Comparison of ENCODE assay signal across 20 cellular contexts in the genomic region with DNA sequence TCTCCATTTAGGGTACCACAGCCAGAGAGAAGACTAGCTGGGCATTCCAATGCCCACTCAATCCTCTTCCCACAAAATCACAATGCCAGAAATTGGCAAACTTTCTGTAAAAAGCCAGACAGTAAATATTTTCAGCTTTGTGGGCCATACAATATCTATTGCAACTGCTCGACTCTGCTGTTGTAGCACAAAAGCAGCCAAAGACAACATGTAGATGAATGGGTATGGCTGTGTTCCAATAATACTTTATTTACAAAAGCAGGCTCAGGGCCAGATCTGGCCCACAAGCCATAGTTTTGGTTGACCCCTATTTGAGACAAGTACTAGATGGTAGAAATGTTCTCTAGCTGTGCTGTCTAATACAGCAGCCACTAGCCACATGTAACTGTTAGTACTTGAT.
A peak's percentile ranks its signal among the peaks of the same experiment; 100 is the strongest.
DNase-seq lines count a peak whose midpoint lies in the region; ATAC-seq and TF ChIP-seq lines count a peak whose summit lies in the region.
"Had no signal": no experiment of that assay in that cellular context is flagged by ENCODE, and none has a peak within 500 bp of the region (broad histone marks: within the 10 kb centered on the region; RNA-seq: fewer than 3 reads in every experiment).

No MANE protein-coding gene starts in this region.

- peaks cover 0 to 2% of the 10 kb centered on the region in 2 donors for H3K27me3 ChIP-seq in aorta (ENCODE audit: control insufficient read depth in 1 of 2, insufficient read depth in 2 of 2, low read length in 1 of 2)
- H3K27me3 ChIP-seq: gastrocnemius medialis, Peyer's patch had no signal

- H3K4me3 ChIP-seq in astrocyte of the cerebellum (ENCODE audit: low read depth, low read length) = no peak overlapping the region
- H3K4me3 ChIP-seq in aorta (ENCODE audit: low read length in 2 of 2) = no peak overlapping the region
- H3K4me3 ChIP-seq: gastrocnemius medialis, left ventricle myocardium inferior, Peyer's patch had no signal

- no peaks in the 10 kb centered on the region for H3K4me1 ChIP-seq in aorta (ENCODE audit: control insufficient read depth in 1 of 2, insufficient read depth in 2 of 2, low read length in 2 of 2)
- H3K4me1 ChIP-seq: gastrocnemius medialis, left ventricle myocardium inferior, Peyer's patch had no signal

- H3K36me3 Mint-ChIP-seq in activated naive CD8-positive, alpha-beta T cell treated with anti-CD3 and anti-CD28 coated beads, Interleukin-2, amount 50 U/mL, for 24 hours (ENCODE audit: low read depth) = no peaks in the 10 kb centered on the region
- H3K36me3 Mint-ChIP-seq: activated naive CD8-positive, alpha-beta T cell; CD4-positive, alpha-beta memory T cell had no signal

- intact Hi-C loops in aorta (cut with DNase I) = no loop called here

- H3K4me3 Mint-ChIP-seq in activated naive CD8-positive, alpha-beta T cell treated with anti-CD3 and anti-CD28 coated beads, Interleukin-2, amount 50 U/mL, for 24 hours = no peak overlapping the region
- H3K4me3 Mint-ChIP-seq: activated naive CD8-positive, alpha-beta T cell; CD4-positive, alpha-beta memory T cell had no signal

- 5 to 7% methylated on average over 1 of the region's 1 CpG for WGBS in aorta, 2 donors

- no peaks in the 10 kb centered on the region for H3K9me3 ChIP-seq in aorta (ENCODE audit: control insufficient read depth, low read length)
- H3K9me3 ChIP-seq: gastrocnemius medialis, left ventricle myocardium inferior, Peyer's patch had no signal

- DNase-seq in Daoy (ENCODE audit: low read depth) (peak; percentile 59), NCI-H2196 (lab: John Stamatoyannopoulos, UW; ENCODE audit: unreplicated experiment) (peak; percentile 36), astrocyte of the cerebellum (ENCODE audit: low read depth) (peak; percentile 85), iris pigment epithelial cell (ENCODE audit: low read depth) (peak; percentile 71), NCI-H1436 treated with DMSO at 0.1 percent for 48 hours (lab: John Stamatoyannopoulos, UW) (no peak), aorta (no peak)
- DNase-seq in activated CD4-positive, alpha-beta T cell treated with anti-CD3 and anti-CD28 coated beads, Interleukin-2, amount 50 U/mL, for 48 hours = no peak
- DNase-seq in activated naive CD8-positive, alpha-beta T cell treated with anti-CD3 and anti-CD28 coated beads, Interleukin-2, amount 50 U/mL, for 24 hours = no peak
- DNase-seq: activated CD4-positive, alpha-beta T cell treated with anti-CD3 and anti-CD28 coated beads, Interleukin-2, amount 50 U/mL, for 1 hour; activated T-cell treated with anti-CD3 and anti-CD28 coated beads, Interleukin-2, amount 50 U/mL, for 1 hour; CD4-positive, alpha-beta memory T cell; DND-41; gastrocnemius medialis; KBM-7; left ventricle myocardium inferior; NCI-H146; NCI-H82; occipital lobe; Peyer's patch had no signal

- in situ Hi-C loops in astrocyte of the cerebellum (cut with HindIII; ENCODE audit: low sequenced_read_pairs) = no loop called here

- H3K27ac ChIP-seq in aorta (ENCODE audit: low read depth in 1 of 2, low read length in 2 of 2) = no peak overlapping the region
- H3K27ac ChIP-seq: gastrocnemius medialis, left ventricle myocardium inferior, Peyer's patch had no signal

- no peak overlapping the region for H3K27ac Mint-ChIP-seq in activated naive CD8-positive, alpha-beta T cell treated with anti-CD3 and anti-CD28 coated beads, Interleukin-2, amount 50 U/mL, for 24 hours
- H3K27ac Mint-ChIP-seq: activated naive CD8-positive, alpha-beta T cell; CD4-positive, alpha-beta memory T cell had no signal

- no peaks in the 10 kb centered on the region for H3K36me3 ChIP-seq in aorta (ENCODE audit: control insufficient read depth in 1 of 2, insufficient read depth in 2 of 2, low read length in 1 of 2)
- H3K36me3 ChIP-seq: gastrocnemius medialis, left ventricle myocardium inferior, Peyer's patch had no signal

- no peaks in the 10 kb centered on the region for H3K4me1 Mint-ChIP-seq in activated naive CD8-positive, alpha-beta T cell treated with anti-CD3 and anti-CD28 coated beads, Interleukin-2, amount 50 U/mL, for 24 hours
- H3K4me1 Mint-ChIP-seq: CD4-positive, alpha-beta memory T cell had no signal

- no peaks in the 10 kb centered on the region for H3K27me3 Mint-ChIP-seq in activated naive CD8-positive, alpha-beta T cell treated with anti-CD3 and anti-CD28 coated beads, Interleukin-2, amount 50 U/mL, for 24 hours
- H3K27me3 Mint-ChIP-seq: activated naive CD8-positive, alpha-beta T cell; CD4-positive, alpha-beta memory T cell had no signal

- H3K9me3 Mint-ChIP-seq in activated naive CD8-positive, alpha-beta T cell treated with anti-CD3 and anti-CD28 coated beads, Interleukin-2, amount 50 U/mL, for 24 hours = no peaks in the 10 kb centered on the region

- no peak for TF ChIP-seq CTCF in astrocyte of the cerebellum (IDR thresholded peaks at IDR 0.05; ENCODE audit: low read depth, low read length, missing control alignments)

- no peak for ATAC-seq in aorta (ENCODE audit: low FRiP score)
- ATAC-seq in activated naive CD8-positive, alpha-beta T cell treated with anti-CD3 and anti-CD28 coated beads, Interleukin-2, amount 50 U/mL, for 24 hours = no peak
- ATAC-seq: gastrocnemius medialis had no signal

Comparison
In these comparisons a context has a peak if more than half of its experiments do, and no peak if none do; other contexts are left out.
1. DNase-seq: peak in Daoy (single experiment), NCI-H2196 (single experiment), astrocyte of the cerebellum (single experiment) and iris pigment epithelial cell (single experiment); none in NCI-H1436 treated with DMSO at 0.1 percent for 48 hours (single experiment), aorta (0 of 2), activated CD4-positive, alpha-beta T cell treated with anti-CD3 and anti-CD28 coated beads, Interleukin-2, amount 50 U/mL, for 48 hours (0 of 2) and activated naive CD8-positive, alpha-beta T cell treated with anti-CD3 and anti-CD28 coated beads, Interleukin-2, amount 50 U/mL, for 24 hours (single experiment).